ENCODE assay signal across 7 cellular contexts in genomic region chr3:11271986-11272904, GRCh38. TPM values are rescaled to one million over a fixed set of nuclear protein-coding genes. Genes with fewer than 3 reads are reported as not detected.
A peak's percentile ranks its signal among the peaks of the same experiment; 100 is the strongest.
DNase-seq lines count a peak whose midpoint lies in the region; ATAC-seq and TF ChIP-seq lines count a peak whose summit lies in the region.

Gene ATG7 (plus strand): TSS chr3:11272397. CDS start chr3:11298696, 26,299 bp downstream.

- TF ChIP-seq CTCF in hepatocyte (IDR thresholded peaks at IDR 0.05; ENCODE audit: poor library complexity): no peak

- no peaks in the 10 kb centered on the region for H3K27me3 ChIP-seq in hepatocyte

- peak within 1 kb of the TSS; percentile 75 for H3K4me3 ChIP-seq in hepatocyte

- H3K9me2 ChIP-seq in hepatocyte (replicated peaks; ENCODE audit: insufficient read depth): no peaks in the 10 kb centered on the region

- H4K20me1 ChIP-seq in hepatocyte (ENCODE audit: insufficient read depth, poor library complexity, severe bottlenecking): no peaks in the 10 kb centered on the region

- peak; percentile 89 to 91 for DNase-seq in NCI-H2081 (lab: John Stamatoyannopoulos, UW)
- DNase-seq in T1000 (lab: John Stamatoyannopoulos, UW): peak; percentile 96
- peak; percentile 99 for DNase-seq in astrocyte of the hippocampus (ENCODE audit: low read depth, low spot score)
- peak; percentile 99 for DNase-seq in hepatocyte (ENCODE audit: low spot score)
- DNase-seq in retina: peak; percentile 98

- H3K27ac ChIP-seq in hepatocyte: peak within 1 kb of the TSS; percentile 75

- H2AFZ ChIP-seq in hepatocyte: peak within 1 kb of the TSS; percentile 65

- no peaks in the 10 kb centered on the region for H3K9me3 ChIP-seq in hepatocyte (ENCODE audit: low read depth)

- 4% methylated on average over 43 of the region's 51 CpGs for WGBS in hepatocyte (ENCODE audit: low lambda C conversion rate, missing lambda C conversion rate)

- H3K79me2 ChIP-seq in hepatocyte: peaks cover 34% of the 10 kb centered on the region

- H3K36me3 ChIP-seq in hepatocyte (replicated peaks; ENCODE audit: insufficient read depth, low read depth): no peaks in the 10 kb centered on the region

- H3K4me2 ChIP-seq in hepatocyte: peak within 1 kb of the TSS; percentile 83

- peaks cover 8% of the 10 kb centered on the region for H3K4me1 ChIP-seq in hepatocyte (ENCODE audit: insufficient read depth)

- ATAC-seq in GM18508 (IDR thresholded peaks at IDR 0.05; ENCODE audit: insufficient read depth, unreplicated experiment) (peak; percentile 90), HG03025 (IDR thresholded peaks at IDR 0.05; ENCODE audit: low FRiP score, unreplicated experiment) (peak; percentile 91)

RNA-seq across cellular contexts. Expression of gene ATG7, which starts in this region (rescaled TPM):
- 20.8 and 38.6 TPM in 2 replicates for total RNA-seq in hepatocyte
- polyA plus RNA-seq in hepatocyte: 18.4 and 29.0 TPM in 2 replicates

Comparison
In these comparisons a context has a peak if more than half of its experiments do, and no peak if none do; other contexts are left out.
1. Peak in every context shown above with its lines: DNase-seq, ATAC-seq, H3K4me3 ChIP-seq and H3K27ac ChIP-seq.